In genomic region chr19:43619262-43620060, GRCh38 we compare ENCODE assay signal across 1 cellular context.
TF ChIP-seq lines count a peak whose summit lies in the region.

Gene ZNF428, minus strand, starts transcription at chr19:43619629. Its CDS starts 5,325 bp downstream, at chr19:43614304.

TF ChIP-seq in GM12878, 131 proteins besides CTCF, POLR2A, EP300 and RAD21 (continued from another document):
- peak; percentile 62; the same call in 1 of the 2 replicates for TF ChIP-seq YY1 (IDR thresholded peaks at IDR 0.05; ENCODE audit: low read depth, low read length)
- no peak for TF ChIP-seq CUX1 (IDR thresholded peaks at IDR 0.05; ENCODE audit: insufficient replicate concordance, low read depth, low read length)
- peak; percentile 70 for TF ChIP-seq POLR2AphosphoS5 (IDR thresholded peaks at IDR 0.05; ENCODE audit: low read length)
- peak; percentile 12; the same call in 1 of the 2 replicates for TF ChIP-seq ATF7 (IDR thresholded peaks at IDR 0.05; ENCODE audit: low read depth)
- TF ChIP-seq TBL1XR1 (IDR thresholded peaks at IDR 0.05; ENCODE audit: low read depth, low read length) = no peak
- TF ChIP-seq PKNOX1 (IDR thresholded peaks at IDR 0.05) = peak; percentile 29; the same call in 1 of the 2 replicates
- no peak for TF ChIP-seq SPI1 (IDR thresholded peaks at IDR 0.05; ENCODE audit: borderline replicate concordance, insufficient read depth, low read depth, low read length)
- TF ChIP-seq CREB1 (IDR thresholded peaks at IDR 0.05; ENCODE audit: low read depth) = 0 out of 2 replicates have a peak, but pooled peaks have one; percentile 24
- TF ChIP-seq PAX5 (IDR thresholded peaks at IDR 0.05; ENCODE audit: borderline replicate concordance, low read depth, low read length) = peak; percentile 40
- TF ChIP-seq DPF2 (IDR thresholded peaks at IDR 0.05) = peak; percentile 80; the same call in 1 of the 2 replicates
- TF ChIP-seq MEF2B (IDR thresholded peaks at IDR 0.05; ENCODE audit: partially characterized antibody, poor library complexity, severe bottlenecking) = peak; percentile 49
- no peak for TF ChIP-seq SIN3A (IDR thresholded peaks at IDR 0.05; ENCODE audit: low read depth, low read length)
- no peak for TF ChIP-seq USF2 (IDR thresholded peaks at IDR 0.05; ENCODE audit: borderline replicate concordance, low read depth, low read length)
- no peak for TF ChIP-seq HDAC2 (IDR thresholded peaks at IDR 0.05)
- TF ChIP-seq RELA (IDR thresholded peaks at IDR 0.05; ENCODE audit: borderline replicate concordance, partially characterized antibody) = peak; percentile 34
- TF ChIP-seq RAD51 (IDR thresholded peaks at IDR 0.05) = no peak
- TF ChIP-seq RUNX3 (IDR thresholded peaks at IDR 0.05; ENCODE audit: low read length) = peak; percentile 29
